Comparison of ENCODE assay signal across 8 cellular contexts in genomic region chr1:111406325-111406768, GRCh38. TPM values are rescaled to one million over a fixed set of nuclear protein-coding genes. Genes with fewer than 3 reads are reported as not detected.
DNase-seq lines count a peak whose midpoint lies in the region; ATAC-seq and TF ChIP-seq lines count a peak whose summit lies in the region.

No MANE protein-coding gene starts in this region.

- H3K9ac ChIP-seq in GM23248 = no peak overlapping the region

- H3K9me3 Mint-ChIP-seq in glutamatergic neuron (ENCODE audit: unreplicated experiment) = no peaks in the 10 kb centered on the region

- H3K4me3 ChIP-seq in GM23248 = no peak overlapping the region
- no peak overlapping the region for H3K4me3 ChIP-seq in right lobe of liver

- H3K27me3 Mint-ChIP-seq in glutamatergic neuron (ENCODE audit: unreplicated experiment) = no peaks in the 10 kb centered on the region

- H3K36me3 Mint-ChIP-seq in glutamatergic neuron (ENCODE audit: unreplicated experiment) = no peaks in the 10 kb centered on the region

- DNase-seq in GM23248 (peak; percentile 23), NCI-H146 (lab: John Stamatoyannopoulos, UW) (peak; percentile 28), right lobe of liver (peak in 2 of 3 donors; percentile 33 to 65), NCI-H2227 treated with DMSO at 0.1 percent for 48 hours (lab: John Stamatoyannopoulos, UW) (no peak), SK-N-DZ (ENCODE audit: low spot score) (no peak), glutamatergic neuron (no peak)
- peak; percentile 38 to 43 for DNase-seq in activated T-cell treated with anti-CD3 and anti-CD28 coated beads, Interleukin-2, amount 50 U/mL, for 48 hours

- intact Hi-C loops in right lobe of liver (cut with DNase I) = no loop called here

- no peaks in the 10 kb centered on the region for H3K4me1 Mint-ChIP-seq in glutamatergic neuron (ENCODE audit: low read depth, unreplicated experiment)

- no peak overlapping the region for H3K4me2 ChIP-seq in GM23248 (ENCODE audit: unreplicated experiment)

- H3K79me2 ChIP-seq in GM23248 (ENCODE audit: insufficient read depth) = no peaks in the 10 kb centered on the region

- H3K27ac Mint-ChIP-seq in glutamatergic neuron (ENCODE audit: unreplicated experiment) = no peak overlapping the region

- ATAC-seq in GM18505 (IDR thresholded peaks at IDR 0.05; ENCODE audit: unreplicated experiment) = peak; percentile 79
- peak; percentile 97 to 99 (median 98) for ATAC-seq in right lobe of liver

- no peak overlapping the region for H3K27ac ChIP-seq in GM23248
- H3K27ac ChIP-seq in right lobe of liver = no peak overlapping the region

- no peaks in the 10 kb centered on the region for H3F3A ChIP-seq in GM23248 (ENCODE audit: insufficient read depth)

- no peaks in the 10 kb centered on the region for H3K36me3 ChIP-seq in GM23248 (ENCODE audit: low read depth)
- no peaks in the 10 kb centered on the region for H3K36me3 ChIP-seq in right lobe of liver

- no peak overlapping the region for H3K4me3 Mint-ChIP-seq in glutamatergic neuron (ENCODE audit: unreplicated experiment)

- 2 to 3% methylated on average over 2 of the region's 2 CpGs for WGBS in GM23248 (ENCODE audit: low coverage in 1 of 2, low lambda C conversion rate in 2 of 2, missing lambda C conversion rate in 2 of 2), 2 experiments
- WGBS in right lobe of liver (ENCODE audit: insufficient coverage, low coverage, low lambda C conversion rate, missing lambda C conversion rate) = 0% methylated on average over 2 of the region's 2 CpGs

- TF ChIP-seq CTCF in right lobe of liver (IDR thresholded peaks at IDR 0.05) (no peak), glutamatergic neuron (IDR thresholded peaks at IDR 0.05; ENCODE audit: partially characterized antibody, unreplicated experiment) (no peak)

- H4K20me1 ChIP-seq in GM23248 (ENCODE audit: insufficient read depth) = no peaks in the 10 kb centered on the region

- peaks cover 26% of the 10 kb centered on the region for H3K27me3 ChIP-seq in GM23248 (replicated peaks; ENCODE audit: insufficient read depth)
- H3K27me3 ChIP-seq in right lobe of liver = no peaks in the 10 kb centered on the region

- H3K9me3 ChIP-seq in GM23248 (ENCODE audit: low read depth) (no peaks in the 10 kb centered on the region), right lobe of liver (no peaks in the 10 kb centered on the region)

- TF ChIP-seq POLR2A in GM18505 (IDR thresholded peaks at IDR 0.05; ENCODE audit: borderline replicate concordance, extremely low read depth, insufficient read depth, insufficient read length) = no peak
- no peak for TF ChIP-seq POLR2A in right lobe of liver (IDR thresholded peaks at IDR 0.05)

- in situ Hi-C loops in GM23248 (cut with MboI) = no loop called here

- H2AFZ ChIP-seq in GM23248 = no peak overlapping the region

- H3K9me2 ChIP-seq in GM23248 (ENCODE audit: insufficient read depth) = no peaks in the 10 kb centered on the region

- H3K4me1 ChIP-seq in GM23248 (ENCODE audit: insufficient read depth) (no peaks in the 10 kb centered on the region), right lobe of liver (no peaks in the 10 kb centered on the region)

RNA-seq across cellular contexts. Expression of gene OVGP1, which starts 21.2 kb away (rescaled TPM):
- total RNA-seq in GM23248 (2014; rRNA removed; shearing (Covaris generic)) = under 0.01 and 1.5 TPM in 2 replicates
- polyA plus RNA-seq in GM23248 (2016; fragmentation: Nextera tagmentation; extraction: Ambion mirVana) = 0.13 and 0.41 TPM in 2 replicates
- total RNA-seq in right lobe of liver (1 to 10 TPM; 1.4 to 6.3 (median 4.1) TPM), glutamatergic neuron (ENCODE audit: unreplicated experiment) (2.5 TPM)
- 0.81 and 1.2 TPM in 2 replicates for polyA plus RNA-seq in SK-N-DZ (2014; cell fraction: cytosol; rRNA removed)
- polyA plus RNA-seq in SK-N-DZ (2014; cell fraction: nucleus; rRNA removed) = 5.8 and 10.6 TPM in 2 replicates

RNA-seq across cellular contexts. Expression of gene WDR77, which starts 42.7 kb away (rescaled TPM):
- 31.6 and 34.3 TPM in 2 replicates for total RNA-seq in GM23248 (2014; rRNA removed; shearing (Covaris generic))
- 45.8 and 47.7 TPM in 2 replicates for polyA plus RNA-seq in GM23248 (2016; fragmentation: Nextera tagmentation; extraction: Ambion mirVana)
- total RNA-seq in right lobe of liver (10 to 100 TPM; 11.4 to 27.3 (median 14.0) TPM), glutamatergic neuron (ENCODE audit: unreplicated experiment) (39.6 TPM)
- 152 and 161 TPM in 2 replicates for polyA plus RNA-seq in SK-N-DZ (2014; cell fraction: cytosol; rRNA removed)
- 91.2 and 142 TPM in 2 replicates for polyA plus RNA-seq in SK-N-DZ (2014; cell fraction: nucleus; rRNA removed)

RNA-seq across cellular contexts. Expression of gene ATP5PB, which starts 42.9 kb away (rescaled TPM):
- 186 and 226 TPM in 2 replicates for total RNA-seq in GM23248 (2014; rRNA removed; shearing (Covaris generic))
- polyA plus RNA-seq in GM23248 (2016; fragmentation: Nextera tagmentation; extraction: Ambion mirVana) = 295 and 304 TPM in 2 replicates
- total RNA-seq in right lobe of liver (100 to 1,000 TPM; 128 to 152 (median 148) TPM), glutamatergic neuron (ENCODE audit: unreplicated experiment) (272 TPM)
- polyA plus RNA-seq in SK-N-DZ (2014; cell fraction: cytosol; rRNA removed) = 352 and 364 TPM in 2 replicates
- 226 and 273 TPM in 2 replicates for polyA plus RNA-seq in SK-N-DZ (2014; cell fraction: nucleus; rRNA removed)

Comparison
In these comparisons a context has a peak if more than half of its experiments do, and no peak if none do; other contexts are left out.
1. DNase-seq: peak in GM23248 (single experiment), NCI-H146 (single experiment), activated T-cell treated with anti-CD3 and anti-CD28 coated beads, Interleukin-2, amount 50 U/mL, for 48 hours (2 of 2) and right lobe of liver (2 of 3); none in NCI-H2227 treated with DMSO at 0.1 percent for 48 hours (single experiment), SK-N-DZ (single experiment) and glutamatergic neuron (single experiment).